In the genomic region with DNA sequence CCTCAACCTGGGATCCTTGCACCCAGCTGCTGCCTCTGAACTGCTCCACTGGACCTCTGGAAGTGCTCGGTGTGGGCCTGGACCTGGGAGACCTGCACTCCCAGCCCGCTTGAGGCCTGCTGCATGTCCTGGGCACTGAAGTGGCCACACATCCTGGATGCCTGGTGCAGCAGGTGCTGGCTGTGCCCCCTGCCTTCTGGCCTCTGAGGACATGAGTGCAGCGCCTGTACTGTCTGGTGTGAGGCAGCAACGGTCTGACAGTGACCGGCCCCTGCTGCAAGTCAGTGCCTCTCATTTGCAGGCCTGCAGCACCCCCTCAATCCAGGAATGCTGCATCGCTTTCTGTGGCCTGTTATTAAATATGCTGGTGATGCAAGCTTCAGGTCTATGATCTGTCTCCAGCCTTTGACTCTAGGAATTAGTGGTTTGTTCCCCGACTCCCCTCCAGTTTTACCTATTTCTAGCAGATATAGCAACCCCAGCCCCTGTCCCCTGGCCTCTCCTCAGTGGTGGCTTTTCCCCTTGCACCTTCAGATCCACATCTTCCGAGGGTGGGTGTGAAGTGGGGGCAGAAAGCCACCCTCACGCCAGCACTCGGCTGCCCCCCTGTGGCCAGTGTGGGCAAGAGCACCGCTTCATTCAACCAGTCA, we compare ENCODE assay signal across 8 cellular contexts. TPM values are rescaled to one million over a fixed set of nuclear protein-coding genes. Genes with fewer than 3 reads are reported as not detected.
DNase-seq lines count a peak whose midpoint lies in the region; ATAC-seq and TF ChIP-seq lines count a peak whose summit lies in the region.

No MANE protein-coding gene starts in this region.

- no peak overlapping the region for H3K27ac ChIP-seq in CD8-positive, alpha-beta memory T cell (ENCODE audit: low read depth, low read length)
- no peak overlapping the region for H3K27ac ChIP-seq in PC-3 (ENCODE audit: low read length)
- H3K27ac ChIP-seq in transverse colon, result peak overlapping the region; percentile 60 to 77 (median 66)

- CTCF ChIA-PET in CD8-positive, alpha-beta memory T cell (lab: Charles Lee), result interaction anchor here (0.9 to 25.6 kb wide), 7 partner anchors 8 to 90 kb away, joined by 3 to 580 read pairs (median 4); a partner anchor contains a TSS
- CTCF ChIA-PET in PC-3 (lab: Charles Lee), result interaction anchor here (1.0 to 3.4 kb wide), 5 partner anchors 12 to 79 kb away, joined by 3 to 28 read pairs (median 4); a partner anchor contains a TSS

- H3K4me3 Mint-ChIP-seq in CD8-positive, alpha-beta memory T cell, result no peak overlapping the region
- no peak overlapping the region for H3K4me3 Mint-ChIP-seq in activated T-helper 1 cell treated with anti-CD3 and anti-CD28 coated beads, Interleukin-12 subunit alpha, Interleukin-12 subunit beta, Interleukin-2, Interleukin-4 antibody, amounts not matched to agents 30 ng/mL and 10 ng/mL and 1 ng/mL, durations not matched to agents 14 hours and 24 hours and 36 hours
- H3K4me3 Mint-ChIP-seq in osteocyte (ENCODE audit: unreplicated experiment), result no peak overlapping the region

- H3K9me2 ChIP-seq in PC-3 (replicated peaks; ENCODE audit: low read length), result no peaks in the 10 kb centered on the region

- H3K36me3 ChIP-seq in CD8-positive, alpha-beta memory T cell (ENCODE audit: insufficient read depth, low read length), result no peaks in the 10 kb centered on the region
- peaks cover 2% of the 10 kb centered on the region; the same call in 1 of the 2 replicates for H3K36me3 ChIP-seq in PC-3 (ENCODE audit: low read depth, low read length)
- no peaks in the 10 kb centered on the region for H3K36me3 ChIP-seq in transverse colon

- peaks cover 6 to 15% of the 10 kb centered on the region in 2 donors for H3K27me3 Mint-ChIP-seq in CD8-positive, alpha-beta memory T cell
- peaks cover 16% of the 10 kb centered on the region for H3K27me3 Mint-ChIP-seq in activated T-helper 1 cell treated with anti-CD3 and anti-CD28 coated beads, Interleukin-12 subunit alpha, Interleukin-12 subunit beta, Interleukin-2, Interleukin-4 antibody, amounts not matched to agents 30 ng/mL and 10 ng/mL and 1 ng/mL, durations not matched to agents 14 hours and 24 hours and 36 hours (ENCODE audit: insufficient read depth)
- H3K27me3 Mint-ChIP-seq in osteocyte (ENCODE audit: unreplicated experiment), result peaks cover 3% of the 10 kb centered on the region

- H3K4me1 Mint-ChIP-seq in CD8-positive, alpha-beta memory T cell, result peaks cover 2 to 6% (median 6%) of the 10 kb centered on the region in 3 donors
- no peaks in the 10 kb centered on the region for H3K4me1 Mint-ChIP-seq in activated T-helper 1 cell treated with anti-CD3 and anti-CD28 coated beads, Interleukin-12 subunit alpha, Interleukin-12 subunit beta, Interleukin-2, Interleukin-4 antibody, amounts not matched to agents 30 ng/mL and 10 ng/mL and 1 ng/mL, durations not matched to agents 14 hours and 24 hours and 36 hours (ENCODE audit: low read depth)
- H3K4me1 Mint-ChIP-seq in osteocyte (ENCODE audit: unreplicated experiment), result peaks cover 24% of the 10 kb centered on the region

- TF ChIP-seq POLR2A in transverse colon (IDR thresholded peaks at IDR 0.05), result no peak

- H3K36me3 Mint-ChIP-seq in CD8-positive, alpha-beta memory T cell, result peaks cover 0 to 12% (median 3%) of the 10 kb centered on the region in 3 donors
- H3K36me3 Mint-ChIP-seq in activated T-helper 1 cell treated with anti-CD3 and anti-CD28 coated beads, Interleukin-12 subunit alpha, Interleukin-12 subunit beta, Interleukin-2, Interleukin-4 antibody, amounts not matched to agents 30 ng/mL and 10 ng/mL and 1 ng/mL, durations not matched to agents 14 hours and 24 hours and 36 hours (ENCODE audit: low read depth), result peaks cover 2% of the 10 kb centered on the region
- peaks cover 2% of the 10 kb centered on the region for H3K36me3 Mint-ChIP-seq in osteocyte (ENCODE audit: unreplicated experiment)

- H3K4me1 ChIP-seq in CD8-positive, alpha-beta memory T cell (ENCODE audit: insufficient read depth, low read length), result peaks cover 4% of the 10 kb centered on the region
- no peaks in the 10 kb centered on the region for H3K4me1 ChIP-seq in PC-3 (ENCODE audit: insufficient read depth, low read length)
- H3K4me1 ChIP-seq in transverse colon, result peaks cover 11 to 27% (median 14%) of the 10 kb centered on the region in 4 donors

- H3K4me2 ChIP-seq in PC-3 (ENCODE audit: low read length), result no peak overlapping the region

- no peak overlapping the region for H3K4me3 ChIP-seq in CD8-positive, alpha-beta memory T cell (ENCODE audit: low read length)
- no peak overlapping the region for H3K4me3 ChIP-seq in PC-3 (ENCODE audit: low read length)
- H3K4me3 ChIP-seq in transverse colon, result no peak overlapping the region

- in situ Hi-C loops in transverse colon (cut with MboI; ENCODE audit: low pct_ligation_motif_present in 1 of 4, low pct_unique_long_range_greater_than_20kb in 1 of 4, low sequenced_read_pairs in 3 of 4), result loop anchor here in 3 of 4 donors (5.0 to 10.0 kb wide), 2 partner anchors 56 to 58 kb away; no protein-coding TSS in a partner anchor

- no peaks in the 10 kb centered on the region for H3K27me3 ChIP-seq in CD8-positive, alpha-beta memory T cell (ENCODE audit: insufficient read depth, low read length, poor library complexity, severe bottlenecking)
- H3K27me3 ChIP-seq in PC-3 (ENCODE audit: low read length) (no peaks in the 10 kb centered on the region), transverse colon (no peaks in the 10 kb centered on the region)

- DNase-seq in CD8-positive, alpha-beta memory T cell, result peak; percentile 58 to 77 (median 60)
- DNase-seq in PC-3 (peak; percentile 65), fibroblast of peridontal ligament (ENCODE audit: extremely low read depth) (peak; percentile 65), osteocyte (ENCODE audit: extremely low spot score, unreplicated experiment) (no peak), transverse colon (peak; percentile 68), ureter (ENCODE audit: low spot score) (no peak)
- peak; percentile 35 for DNase-seq in activated T-helper 1 cell treated with anti-CD3 and anti-CD28 coated beads, Interleukin-12 subunit alpha, Interleukin-12 subunit beta, Interleukin-2, Interleukin-4 antibody, amounts not matched to agents 30 ng/mL and 10 ng/mL and 1 ng/mL, durations not matched to agents 14 hours and 24 hours and 36 hours (ENCODE audit: low spot score)

- H3K9ac ChIP-seq in PC-3 (ENCODE audit: low read length), result no peak overlapping the region

- H3K9me3 ChIP-seq in CD8-positive, alpha-beta memory T cell (ENCODE audit: low read length), result no peaks in the 10 kb centered on the region
- H3K9me3 ChIP-seq in PC-3 (ENCODE audit: low read length) (no peaks in the 10 kb centered on the region), transverse colon (no peaks in the 10 kb centered on the region)

- POLR2A ChIA-PET in CD8-positive, alpha-beta memory T cell (lab: Charles Lee), result no interaction called here
- POLR2A ChIA-PET in PC-3 (lab: Charles Lee; ENCODE audit: unreplicated experiment), result no interaction called here

- TF ChIP-seq EP300 in transverse colon (IDR thresholded peaks at IDR 0.05; ENCODE audit: low read depth), result no peak

- H2AFZ ChIP-seq in PC-3 (ENCODE audit: low read length), result no peak overlapping the region

- H3K79me2 ChIP-seq in PC-3 (ENCODE audit: low read length), result peaks cover 1% of the 10 kb centered on the region; the same call in 1 of the 2 replicates

- no peaks in the 10 kb centered on the region for H3K9me3 Mint-ChIP-seq in CD8-positive, alpha-beta memory T cell
- H3K9me3 Mint-ChIP-seq in activated T-helper 1 cell treated with anti-CD3 and anti-CD28 coated beads, Interleukin-12 subunit alpha, Interleukin-12 subunit beta, Interleukin-2, Interleukin-4 antibody, amounts not matched to agents 30 ng/mL and 10 ng/mL and 1 ng/mL, durations not matched to agents 14 hours and 24 hours and 36 hours, result no peaks in the 10 kb centered on the region
- H3K9me3 Mint-ChIP-seq in osteocyte (ENCODE audit: unreplicated experiment), result no peaks in the 10 kb centered on the region

- no peaks in the 10 kb centered on the region for H3F3A ChIP-seq in PC-3 (ENCODE audit: low read length, unreplicated experiment)

- peak overlapping the region in 2 of 8 donors; percentile 68 to 77 for H3K27ac Mint-ChIP-seq in CD8-positive, alpha-beta memory T cell
- H3K27ac Mint-ChIP-seq in activated T-helper 1 cell treated with anti-CD3 and anti-CD28 coated beads, Interleukin-12 subunit alpha, Interleukin-12 subunit beta, Interleukin-2, Interleukin-4 antibody, amounts not matched to agents 30 ng/mL and 10 ng/mL and 1 ng/mL, durations not matched to agents 14 hours and 24 hours and 36 hours, result no peak overlapping the region
- H3K27ac Mint-ChIP-seq in osteocyte (ENCODE audit: unreplicated experiment), result peak overlapping the region; percentile 69

- ATAC-seq in HG03439 (IDR thresholded peaks at IDR 0.05; ENCODE audit: unreplicated experiment), result peak; percentile 55
- ATAC-seq in PC-3, result peak; percentile 62

- 20 to 27% methylated on average over 1 to 9 of the region's 11 CpGs for WGBS in transverse colon (ENCODE audit: low coverage in 1 of 2), 2 donors

- H4K20me1 ChIP-seq in PC-3 (ENCODE audit: low read length), result no peaks in the 10 kb centered on the region

- peak; percentile 98 for TF ChIP-seq CTCF in PC-3 (conservative IDR thresholded peaks at IDR 0.05; ENCODE audit: low read depth, low read length)
- TF ChIP-seq CTCF in osteocyte (IDR thresholded peaks at IDR 0.05), result peak; percentile 98
- peak; percentile 94 to 98 (median 95) for TF ChIP-seq CTCF in transverse colon (IDR thresholded peaks at IDR 0.05)

- intact Hi-C loops in PC-3 (cut with micrococcal nuclease) (loop anchor here (1.0 to 5.0 kb wide), 2 partner anchors 34 to 58 kb away; no protein-coding TSS in a partner anchor), transverse colon (cut with DNase I; ENCODE audit: low total_unique reads) (loop anchor here (2.0 kb wide), 1 partner anchor 56 kb away; no protein-coding TSS in a partner anchor)
- intact Hi-C loops in activated T-helper 1 cell treated with anti-CD3 and anti-CD28 coated beads, Interleukin-12 subunit alpha, Interleukin-12 subunit beta, Interleukin-2, Interleukin-4 antibody, amounts not matched to agents 30 ng/mL and 10 ng/mL and 1 ng/mL, durations not matched to agents 14 hours and 24 hours and 36 hours (cut with micrococcal nuclease), result loop anchor here (1.0 to 5.0 kb wide), 5 partner anchors 13 to 90 kb away; a partner anchor contains a TSS

- no TSS peak for BruUV-seq in PC-3 (replicated peaks; lab: Mats Ljungman, UMichigan)

RNA-seq across cellular contexts. Expression of a gene that starts 3.6 kb away (rescaled TPM):
- total RNA-seq in CD8-positive, alpha-beta memory T cell, result not detected
- not detected for polyA plus RNA-seq in CD8-positive, alpha-beta memory T cell
- total RNA-seq in PC-3 (2014; rRNA removed) (not detected in 2 replicates), osteocyte (not detected in 2 replicates), transverse colon (1 to 10 TPM in 1 of 4 donors, under 1 TPM in 2, not detected in 1; 0.64 to 1.5 (median 0.80) TPM), ureter (0.78 TPM)
- 0.44 TPM in 1 of 2 replicates, not detected in the other for total RNA-seq in activated T-helper 1 cell treated with anti-CD3 and anti-CD28 coated beads, Interleukin-12 subunit alpha, Interleukin-12 subunit beta, Interleukin-2, Interleukin-4 antibody, amounts not matched to agents 30 ng/mL and 10 ng/mL and 1 ng/mL, durations not matched to agents 14 hours and 24 hours and 36 hours

RNA-seq across cellular contexts. Expression of a gene that starts 13.3 kb away (rescaled TPM):
- total RNA-seq in CD8-positive, alpha-beta memory T cell, result 10 to 100 TPM; 49.7 to 56.2 TPM
- polyA plus RNA-seq in CD8-positive, alpha-beta memory T cell, result 25.5 TPM
- total RNA-seq in PC-3 (2014; rRNA removed) (110 and 167 TPM in 2 replicates), osteocyte (41.7 and 46.1 TPM in 2 replicates), transverse colon (10 to 100 TPM; 15.7 to 64.1 (median 51.6) TPM), ureter (27.2 TPM)
- total RNA-seq in activated T-helper 1 cell treated with anti-CD3 and anti-CD28 coated beads, Interleukin-12 subunit alpha, Interleukin-12 subunit beta, Interleukin-2, Interleukin-4 antibody, amounts not matched to agents 30 ng/mL and 10 ng/mL and 1 ng/mL, durations not matched to agents 14 hours and 24 hours and 36 hours, result 56.2 and 63.3 TPM in 2 replicates

RNA-seq across cellular contexts. Expression of a gene that starts 31.9 kb away (rescaled TPM):
- total RNA-seq in CD8-positive, alpha-beta memory T cell, result 10 to 100 TPM; 20.4 to 23.4 TPM
- 0.84 TPM for polyA plus RNA-seq in CD8-positive, alpha-beta memory T cell
- total RNA-seq in PC-3 (2014; rRNA removed) (90.7 and 110 TPM in 2 replicates), osteocyte (6.7 and 13.0 TPM in 2 replicates), transverse colon (100 to 1,000 TPM in 1 of 4 donors, 10 to 100 TPM in 3; 50.7 to 102 (median 76.9) TPM), ureter (79.2 TPM)
- total RNA-seq in activated T-helper 1 cell treated with anti-CD3 and anti-CD28 coated beads, Interleukin-12 subunit alpha, Interleukin-12 subunit beta, Interleukin-2, Interleukin-4 antibody, amounts not matched to agents 30 ng/mL and 10 ng/mL and 1 ng/mL, durations not matched to agents 14 hours and 24 hours and 36 hours, result 52.7 and 60.3 TPM in 2 replicates

Comparison
In these comparisons a context has a peak if more than half of its experiments do, and no peak if none do; other contexts are left out.
1. DNase-seq: peak in CD8-positive, alpha-beta memory T cell (5 of 5), PC-3 (single experiment), activated T-helper 1 cell treated with anti-CD3 and anti-CD28 coated beads, Interleukin-12 subunit alpha, Interleukin-12 subunit beta, Interleukin-2, Interleukin-4 antibody, amounts not matched to agents 30 ng/mL and 10 ng/mL and 1 ng/mL, durations not matched to agents 14 hours and 24 hours and 36 hours (single experiment), fibroblast of peridontal ligament (single experiment) and transverse colon (single experiment); none in osteocyte (single experiment) and ureter (single experiment).
2. H3K27ac ChIP-seq: peak in transverse colon (4 of 4); none in CD8-positive, alpha-beta memory T cell (single experiment) and PC-3 (single experiment).
3. Peak in every context shown above with its lines, with median percentiles within 50 percentile points of each other: CTCF ChIP-seq.